In genomic region chr19:53981408-53981998, GRCh38 we compare ENCODE assay signal across 14 cellular contexts. TPM values are rescaled to one million over a fixed set of nuclear protein-coding genes. Genes with fewer than 3 reads are reported as not detected.
A peak's percentile ranks its signal among the peaks of the same experiment; 100 is the strongest.
DNase-seq lines count a peak whose midpoint lies in the region; ATAC-seq, FAIRE-seq and TF ChIP-seq lines count a peak whose summit lies in the region.
"Had no signal": no experiment of that assay in that cellular context is flagged by ENCODE, and none has a peak within 500 bp of the region (broad histone marks: within the 10 kb centered on the region; RNA-seq: fewer than 3 reads in every experiment).

No MANE protein-coding gene starts in this region.

- H3K27ac ChIP-seq in CD4-positive, alpha-beta memory T cell (ENCODE audit: low read depth, low read length) = no peak overlapping the region
- H3K27ac ChIP-seq in endodermal cell (ENCODE audit: low read depth, low read length) (no peak overlapping the region), neural progenitor cell (no peak overlapping the region)

- no peaks in the 10 kb centered on the region for H3K9me3 ChIP-seq in CD4-positive, alpha-beta memory T cell (ENCODE audit: control insufficient read depth in 1 of 2, low read length in 2 of 2)
- H3K9me3 ChIP-seq in NT2/D1 (ENCODE audit: insufficient read depth, low read length) (no peaks in the 10 kb centered on the region), endodermal cell (ENCODE audit: control insufficient read depth, low read length) (no peaks in the 10 kb centered on the region), neural progenitor cell (ENCODE audit: low read depth) (no peaks in the 10 kb centered on the region)

- no peak for DNase-seq in CD4-positive, alpha-beta memory T cell
- DNase-seq in NT2/D1 (ENCODE audit: low read depth, low spot score) = no peak
- peak; percentile 71 for DNase-seq in endodermal cell
- no peak for DNase-seq in neural progenitor cell (ENCODE audit: low spot score)
- no peak for DNase-seq in urothelium cell line (ENCODE audit: low spot score)
- DNase-seq in NK-92 treated with Interleukin-12 subunit alpha and Interleukin-12 subunit beta, amount 100 ng/mL, for 24 hours (lab: John Stamatoyannopoulos, UW) = no peak
- DNase-seq: esophagus squamous epithelium, MM.1S, NCI-H510A, Right ventricle myocardium superior had no signal

- peaks cover 13 to 43% (median 22%) of the 10 kb centered on the region in 4 donors for H3K4me1 Mint-ChIP-seq in CD4-positive, alpha-beta memory T cell
- H3K4me1 Mint-ChIP-seq in endodermal cell (peaks cover 8% of the 10 kb centered on the region), neural progenitor cell (peaks cover 18% of the 10 kb centered on the region)

- H3K27ac Mint-ChIP-seq in CD4-positive, alpha-beta memory T cell = peak overlapping the region in 1 of 7 donors; percentile 53
- H3K27ac Mint-ChIP-seq in endodermal cell (no peak overlapping the region), neural progenitor cell (no peak overlapping the region)
- H3K27ac Mint-ChIP-seq: activated T-helper 2 cell treated with anti-CD3 and anti-CD28 coated beads, Interferon-gamma antibody, Interleukin-2, Interleukin-4, amounts not matched to agents 10 μg/mL and 5 μg/mL and 100 μg/mL, durations not matched to agents 14 hours and 24 hours and 36 hours had no signal

- H3K4me2 ChIP-seq in neural progenitor cell = peak overlapping the region; percentile 66

- H3K27me3 ChIP-seq in CD4-positive, alpha-beta memory T cell (ENCODE audit: insufficient read depth, low read length) = peaks cover 39% of the 10 kb centered on the region
- H3K27me3 ChIP-seq in NT2/D1 (ENCODE audit: insufficient read depth, insufficient read length) = peaks cover 20% of the 10 kb centered on the region
- H3K27me3 ChIP-seq in endodermal cell (ENCODE audit: control insufficient read depth, insufficient read depth, low read length, poor library complexity, severe bottlenecking) = peaks cover 28% of the 10 kb centered on the region
- H3K27me3 ChIP-seq in neural progenitor cell = peaks cover 87% of the 10 kb centered on the region
- H3K27me3 ChIP-seq: cardiac muscle cell had no signal

- H3K4me3 ChIP-seq in CD4-positive, alpha-beta memory T cell (ENCODE audit: low read length in 2 of 2) = no peak overlapping the region
- H3K4me3 ChIP-seq in NT2/D1 (ENCODE audit: insufficient read length, low read depth) (peak overlapping the region; percentile 27), endodermal cell (ENCODE audit: low read length) (peak overlapping the region; percentile 83), neural progenitor cell (peak overlapping the region; percentile 32)

- WGBS in endodermal cell (ENCODE audit: insufficient coverage in 1 of 2, insufficient read length in 1 of 2), 2 experiments = 63 to 83% methylated on average over 5 to 17 of the region's 17 CpGs

- H3K27me3 Mint-ChIP-seq in CD4-positive, alpha-beta memory T cell = peaks cover 35 to 37% of the 10 kb centered on the region in 2 donors
- H3K27me3 Mint-ChIP-seq in endodermal cell (ENCODE audit: insufficient read depth) (peaks cover 48% of the 10 kb centered on the region), neural progenitor cell (ENCODE audit: insufficient read depth, low read depth) (peaks cover 20% of the 10 kb centered on the region)

- no peaks in the 10 kb centered on the region for H3K36me3 ChIP-seq in CD4-positive, alpha-beta memory T cell (ENCODE audit: insufficient read depth, low read length)
- H3K36me3 ChIP-seq in NT2/D1 (ENCODE audit: insufficient read depth, insufficient read length, low read length) (no peaks in the 10 kb centered on the region), endodermal cell (ENCODE audit: control insufficient read depth, insufficient read depth, low read length) (no peaks in the 10 kb centered on the region), neural progenitor cell (no peaks in the 10 kb centered on the region)
- H3K36me3 ChIP-seq: cardiac muscle cell, esophagus squamous epithelium had no signal

- H2AFZ ChIP-seq in neural progenitor cell (replicated peaks) = no peak overlapping the region

- intact Hi-C loops in CD4-positive, alpha-beta memory T cell (cut with micrococcal nuclease) = no loop called here

- H4K20me1 ChIP-seq in neural progenitor cell (ENCODE audit: low read depth) = peaks cover 15% of the 10 kb centered on the region

- H3K9me3 Mint-ChIP-seq in CD4-positive, alpha-beta memory T cell = peaks cover 0 to 11% (median 9%) of the 10 kb centered on the region in 8 donors
- H3K9me3 Mint-ChIP-seq in endodermal cell (peaks cover 24% of the 10 kb centered on the region), neural progenitor cell (peaks cover 4% of the 10 kb centered on the region)

- H3K79me2 ChIP-seq in neural progenitor cell (ENCODE audit: low read depth) = no peaks in the 10 kb centered on the region

- peaks cover 38% of the 10 kb centered on the region for H3F3A ChIP-seq in neural progenitor cell (ENCODE audit: low read depth)

- H3K9ac ChIP-seq in NT2/D1 (ENCODE audit: insufficient read length, low read depth) (peak overlapping the region; percentile 71), endodermal cell (ENCODE audit: extremely low read depth, low read length, poor library complexity, severe bottlenecking) (no peak overlapping the region), neural progenitor cell (no peak overlapping the region)

- FAIRE-seq in urothelium cell line (lab: Jason Lieb, UNC) = no peak

- peaks cover 27% of the 10 kb centered on the region for H3K4me1 ChIP-seq in CD4-positive, alpha-beta memory T cell (ENCODE audit: insufficient read depth, low read length)
- H3K4me1 ChIP-seq in NT2/D1 (ENCODE audit: insufficient read depth, insufficient read length) = peaks cover 2% of the 10 kb centered on the region
- no peaks in the 10 kb centered on the region for H3K4me1 ChIP-seq in endodermal cell (ENCODE audit: control insufficient read depth, insufficient read depth, low read length)
- peaks cover 5% of the 10 kb centered on the region for H3K4me1 ChIP-seq in neural progenitor cell

- no peak for TF ChIP-seq CTCF in endodermal cell (conservative IDR thresholded peaks at IDR 0.05)
- no peak for TF ChIP-seq CTCF in neural progenitor cell (IDR thresholded peaks at IDR 0.05)

- ATAC-seq in GM18868 (IDR thresholded peaks at IDR 0.05; ENCODE audit: unreplicated experiment) (no peak), HG02870 (IDR thresholded peaks at IDR 0.05; ENCODE audit: unreplicated experiment) (no peak)

- CTCF ChIA-PET in CD4-positive, alpha-beta memory T cell (lab: Charles Lee; ENCODE audit: partially characterized antibody) = no interaction called here

- peaks cover 0 to 4% of the 10 kb centered on the region in 2 donors for H3K36me3 Mint-ChIP-seq in CD4-positive, alpha-beta memory T cell
- no peaks in the 10 kb centered on the region for H3K36me3 Mint-ChIP-seq in endodermal cell (ENCODE audit: low read depth)
- peaks cover 5% of the 10 kb centered on the region for H3K36me3 Mint-ChIP-seq in neural progenitor cell

- H3K4me3 Mint-ChIP-seq in CD4-positive, alpha-beta memory T cell = peak overlapping the region; percentile 25 to 71 (median 61)
- H3K4me3 Mint-ChIP-seq in endodermal cell (peak overlapping the region; percentile 41), neural progenitor cell (peak overlapping the region; percentile 85)

- POLR2A ChIA-PET in CD4-positive, alpha-beta memory T cell (lab: Charles Lee; ENCODE audit: partially characterized antibody) = no interaction called here

RNA-seq across cellular contexts. Expression of gene CACNG6, which starts 9.9 kb away (rescaled TPM):
- total RNA-seq in CD4-positive, alpha-beta memory T cell = not detected
- polyA plus RNA-seq in CD4-positive, alpha-beta memory T cell = not detected
- 1 to 10 TPM in 1 of 2 donors, under 1 TPM in 1; 0.92 to 1.8 TPM for total RNA-seq in endodermal cell
- 1.6 TPM for polyA plus RNA-seq in endodermal cell (2013, experiment 1 of 2)
- polyA plus RNA-seq in endodermal cell (2013, experiment 2 of 2) = 1.5 TPM
- 1.0 TPM in 1 of 2 replicates, not detected in the other for total RNA-seq in neural progenitor cell (ENCODE audit: low replicate concordance)
- total RNA-seq: activated T-helper 2 cell treated with anti-CD3 and anti-CD28 coated beads, Interferon-gamma antibody, Interleukin-2, Interleukin-4, amounts not matched to agents 10 μg/mL and 5 μg/mL and 100 μg/mL, durations not matched to agents 14 hours and 24 hours and 36 hours; Right ventricle myocardium superior had no signal

RNA-seq across cellular contexts. Expression of gene CACNG8, which starts 18.8 kb away (rescaled TPM):
- not detected for total RNA-seq in CD4-positive, alpha-beta memory T cell
- polyA plus RNA-seq in CD4-positive, alpha-beta memory T cell = not detected
- total RNA-seq in endodermal cell (1 to 10 TPM in 1 of 2 donors, under 1 TPM in 1; 0.48 to 4.8 TPM), neural progenitor cell (ENCODE audit: low replicate concordance) (0.02 and 0.37 TPM in 2 replicates)
- polyA plus RNA-seq in endodermal cell (2013, experiment 1 of 2) = 2.4 TPM
- 2.1 TPM for polyA plus RNA-seq in endodermal cell (2013, experiment 2 of 2)
- total RNA-seq: activated T-helper 2 cell treated with anti-CD3 and anti-CD28 coated beads, Interferon-gamma antibody, Interleukin-2, Interleukin-4, amounts not matched to agents 10 μg/mL and 5 μg/mL and 100 μg/mL, durations not matched to agents 14 hours and 24 hours and 36 hours; esophagus squamous epithelium had no signal

Comparison
In these comparisons a context has a peak if more than half of its experiments do, and no peak if none do; other contexts are left out.
1. H3K4me3 ChIP-seq: peak in NT2/D1 (single experiment), endodermal cell (single experiment) and neural progenitor cell (single experiment); none in CD4-positive, alpha-beta memory T cell (0 of 2).
2. Peak in every context shown above with its lines, with median percentiles within 50 percentile points of each other: H3K4me3 Mint-ChIP-seq.